In the genomic region with DNA sequence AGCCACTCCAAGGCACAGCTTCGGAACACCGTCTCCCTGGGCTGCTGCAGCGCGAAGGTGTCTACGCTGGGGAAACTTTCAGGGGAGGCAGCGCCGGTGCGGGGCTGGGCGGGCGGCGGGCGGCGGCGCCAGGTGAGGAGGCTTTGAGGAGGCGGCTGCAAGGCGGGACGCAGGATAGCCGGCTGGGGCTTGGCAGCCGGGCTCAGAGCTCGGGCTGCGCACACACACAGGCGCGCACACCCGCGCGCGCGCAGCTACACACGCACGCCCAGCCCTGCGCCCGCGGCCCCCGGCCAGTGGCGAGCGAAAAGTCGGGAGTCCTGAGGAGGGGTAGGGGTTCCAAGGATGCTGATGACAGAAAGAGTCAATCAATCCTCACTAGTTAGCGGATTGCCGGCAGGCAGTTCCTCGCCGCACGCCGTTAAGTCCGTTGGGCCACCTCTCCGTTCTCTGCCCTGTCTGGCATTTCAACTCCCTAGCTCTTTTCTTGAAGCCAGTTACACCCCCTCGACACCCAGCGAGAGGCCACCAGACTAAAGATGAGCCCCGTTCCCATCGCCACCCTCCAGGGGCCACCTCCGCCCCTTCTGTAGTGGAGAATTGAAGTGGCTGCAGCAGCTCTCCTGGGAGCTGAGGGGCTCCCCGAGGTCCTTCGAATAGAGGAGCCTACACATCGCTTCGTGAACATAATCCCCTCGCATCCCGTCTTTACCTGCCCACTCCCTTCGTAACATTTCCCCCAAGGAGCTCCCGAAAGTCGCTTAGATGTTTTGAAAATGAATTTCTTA, we compare ENCODE assay signal across 1 cellular context.
TF ChIP-seq lines count a peak whose summit lies in the region.

Gene LINGO2 (minus strand): TSS at position 228 of the 788 bp plus-strand sequence.

TF ChIP-seq in SK-N-SH treated with all-trans-retinoic acid at 6 μM for 48 hours, 23 proteins besides CTCF, POLR2A, EP300 and RAD21 (continued from another document):
- TF ChIP-seq POU6F1 (CRISPR knock-in tag; IDR thresholded peaks at IDR 0.05; ENCODE audit: borderline replicate concordance, low read depth): no peak
- TF ChIP-seq ISL1 (CRISPR knock-in tag; IDR thresholded peaks at IDR 0.05): no peak
TF ChIP-seq in SK-N-SH treated with all-trans-retinoic acid at 6 μM for 48 hours: peak in this region for 0.
